8 cellular contexts compared by ENCODE assay signal in the genomic region with DNA sequence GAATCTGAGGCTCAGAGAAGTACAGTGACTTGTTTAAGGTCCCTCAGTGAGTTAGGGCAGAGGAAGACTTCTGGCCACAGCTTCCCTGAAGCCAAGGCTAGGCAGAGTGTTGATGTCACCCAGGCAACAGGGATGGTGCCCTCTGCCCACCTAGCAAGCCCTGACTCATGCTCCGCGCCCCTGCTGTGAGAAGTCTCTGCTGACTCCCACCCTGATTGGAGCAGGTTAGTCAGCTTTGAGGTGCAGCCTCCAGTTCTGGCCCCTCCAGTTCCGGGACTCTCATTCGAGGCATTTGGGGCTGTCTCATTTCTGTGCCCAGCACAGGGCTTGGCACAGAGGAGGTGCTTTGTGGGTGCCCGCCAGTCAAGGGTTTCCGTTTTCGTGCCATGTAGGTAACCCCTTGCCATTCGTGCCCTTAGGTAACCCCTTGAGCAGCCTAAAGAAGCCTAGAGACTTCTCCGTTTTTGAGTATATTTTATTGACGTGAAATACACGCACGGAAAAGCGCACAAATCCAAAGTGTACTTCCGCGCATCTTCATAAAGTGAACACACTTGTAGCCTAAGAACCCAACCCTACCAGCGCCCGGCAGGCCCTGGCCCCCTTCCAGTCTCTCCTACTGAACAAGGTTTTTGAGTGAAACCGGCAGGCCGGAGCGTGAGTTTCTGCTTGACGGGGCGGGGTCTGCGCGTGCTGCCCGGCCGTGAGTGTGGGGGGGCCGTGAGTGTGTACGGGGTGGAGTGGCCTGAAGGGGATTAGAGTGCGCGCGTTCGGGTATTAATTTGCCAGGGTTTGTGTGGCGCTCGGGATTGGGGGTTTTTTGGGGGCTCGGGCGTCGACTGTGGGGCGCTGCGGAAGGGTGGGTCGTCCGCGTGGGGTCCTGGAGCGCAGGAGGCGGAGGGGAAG. TPM values are rescaled to one million over a fixed set of nuclear protein-coding genes. Genes with fewer than 3 reads are reported as not detected.
DNase-seq lines count a peak whose midpoint lies in the region; ATAC-seq and TF ChIP-seq lines count a peak whose summit lies in the region.
"Not testable (repeated sequence)": the region's sequence is repeated elsewhere in the genome, so short reads cannot be mapped to it uniquely, and the experiment has no call there.

No MANE protein-coding gene starts in this region.

- H2AFZ ChIP-seq in Karpas-422 (ENCODE audit: low read length), result not testable (repeated sequence)

- intact Hi-C loops in heart left ventricle (cut with DNase I); psoas muscle (cut with DNase I); uterus (cut with DNase I; ENCODE audit: low total_unique reads): not testable (repeated sequence)

- H3K9ac ChIP-seq in Karpas-422 (ENCODE audit: low read length), result not testable (repeated sequence)

- not testable (repeated sequence) for H3K27me3 ChIP-seq in Karpas-422 (ENCODE audit: low read length); heart left ventricle; psoas muscle (ENCODE audit: insufficient read depth in 3 of 3, low read length in 2 of 3); uterus

- H3K36me3 Mint-ChIP-seq in activated naive CD4-positive, alpha-beta T cell treated with anti-CD3 and anti-CD28 coated beads, Interleukin-2, amount 50 U/mL, for 72 hours, result not testable (repeated sequence)

- not testable (repeated sequence) for H4K20me1 ChIP-seq in Karpas-422 (ENCODE audit: insufficient read depth, low read depth, low read length)

- not testable (repeated sequence) for DNase-seq in Karpas-422; activated naive CD4-positive, alpha-beta T cell treated with anti-CD3 and anti-CD28 coated beads, Interleukin-2, amount 50 U/mL, for 72 hours (ENCODE audit: low spot score in 2 of 2); heart left ventricle; psoas muscle; uterus

- ATAC-seq in GM18508 (IDR thresholded peaks at IDR 0.05; ENCODE audit: insufficient read depth, unreplicated experiment) (peak; percentile 16), GM21447 (IDR thresholded peaks at IDR 0.05; ENCODE audit: unreplicated experiment) (peak; percentile 31), HG02943 (IDR thresholded peaks at IDR 0.05; ENCODE audit: low read depth, unreplicated experiment) (peak; percentile 18), heart left ventricle (peak; percentile 48 to 84 (median 80)), psoas muscle (peak; percentile 47 to 72 (median 64))
- peak; percentile 3 to 61 for ATAC-seq in activated naive CD4-positive, alpha-beta T cell treated with anti-CD3 and anti-CD28 coated beads, Interleukin-2, amount 50 U/mL, for 72 hours

- not testable (repeated sequence) for TF ChIP-seq CTCF in heart left ventricle (IDR thresholded peaks at IDR 0.05); psoas muscle (IDR thresholded peaks at IDR 0.05); uterus (IDR thresholded peaks at IDR 0.05)

- H3K27ac ChIP-seq in Karpas-422 (ENCODE audit: low read length); psoas muscle: not testable (repeated sequence)
- peak overlapping the region in 3 of 12 donors; percentile 83 to 91 (median 86) for H3K27ac ChIP-seq in heart left ventricle
- peak overlapping the region; percentile 83 to 87 for H3K27ac ChIP-seq in uterus

- H3K27ac Mint-ChIP-seq in activated naive CD4-positive, alpha-beta T cell treated with anti-CD3 and anti-CD28 coated beads, Interleukin-2, amount 50 U/mL, for 72 hours, result not testable (repeated sequence)

- not testable (repeated sequence) for H3K9me3 ChIP-seq in Karpas-422 (ENCODE audit: low read length); heart left ventricle; psoas muscle; uterus

- not testable (repeated sequence) for H3K4me1 ChIP-seq in Karpas-422 (ENCODE audit: low read length); heart left ventricle; psoas muscle; uterus

- not testable (repeated sequence) for H3K36me3 ChIP-seq in Karpas-422 (ENCODE audit: insufficient read depth, low read length); heart left ventricle; psoas muscle (ENCODE audit: insufficient read depth in 1 of 2, low read depth in 1 of 2); uterus

- H3K9me3 Mint-ChIP-seq in activated naive CD4-positive, alpha-beta T cell treated with anti-CD3 and anti-CD28 coated beads, Interleukin-2, amount 50 U/mL, for 72 hours, result not testable (repeated sequence)

- H3K9me2 ChIP-seq in Karpas-422 (replicated peaks; ENCODE audit: insufficient read depth, low read length), result not testable (repeated sequence)

- peak overlapping the region; percentile 63 for H3K4me2 ChIP-seq in Karpas-422 (ENCODE audit: low read depth, low read length, poor library complexity, severe bottlenecking)

- TF ChIP-seq POLR2A in heart left ventricle (IDR thresholded peaks at IDR 0.05); uterus (IDR thresholded peaks at IDR 0.05): not testable (repeated sequence)

- not testable (repeated sequence) for H3K4me3 ChIP-seq in Karpas-422 (ENCODE audit: low read length); psoas muscle
- H3K4me3 ChIP-seq in heart left ventricle (peak overlapping the region in 6 of 12 donors; percentile 45 to 61 (median 56)), uterus (peak overlapping the region in 1 of 2 donors; percentile 42)

- WGBS in heart left ventricle, 4 donors, result 0% methylated on average over 1 of the region's 44 CpGs; no CpG with 5 or more reads in 3 of the 4 donors
- WGBS in psoas muscle, 3 donors, result 0% methylated on average over 1 of the region's 44 CpGs; no CpG with 5 or more reads in 2 of the 3 donors

- H3K79me2 ChIP-seq in Karpas-422 (ENCODE audit: low read length), result not testable (repeated sequence)

RNA-seq across cellular contexts. Expression of a gene that starts 16.9 kb away (rescaled TPM):
- total RNA-seq in Karpas-422 (2014; rRNA removed; shearing (Covaris generic); ENCODE audit: low replicate concordance), result 6.2 and 20.6 TPM in 2 replicates
- total RNA-seq in activated naive CD4-positive, alpha-beta T cell treated with anti-CD3 and anti-CD28 coated beads, Interleukin-2, amount 50 U/mL, for 72 hours, result 1 to 10 TPM; 8.1 to 9.4 TPM
- total RNA-seq in heart left ventricle (1 to 10 TPM in 5 of 9 donors, under 1 TPM in 3, not detected in 1; 0.69 to 5.9 (median 1.5) TPM), psoas muscle (1 to 10 TPM in 1 of 4 donors, under 1 TPM in 1, not detected in 2; 0.90 to 1.5 TPM), uterus (1 to 10 TPM in 2 of 4 donors, not detected in 2; 8.5 to 9.5 TPM)
- polyA plus RNA-seq in heart left ventricle (1 to 10 TPM; 1.5 to 2.0 TPM), psoas muscle (under 1 TPM; 0.34 to 0.74 (median 0.35) TPM)

Comparison
In these comparisons a context has a peak if more than half of its experiments do, and no peak if none do; other contexts are left out.
1. ATAC-seq: peak in every context shown above with its lines; median percentile 80 in heart left ventricle; 64 in psoas muscle; 32 in activated naive CD4-positive, alpha-beta T cell treated with anti-CD3 and anti-CD28 coated beads, Interleukin-2, amount 50 U/mL, for 72 hours; 31 in GM21447; 18 in HG02943; 16 in GM18508.